8 cellular contexts compared by ENCODE assay signal in genomic region chr3:9397911-9398714, GRCh38. TPM values are rescaled to one million over a fixed set of nuclear protein-coding genes. Genes with fewer than 3 reads are reported as not detected.
A peak's percentile ranks its signal among the peaks of the same experiment; 100 is the strongest.
DNase-seq lines count a peak whose midpoint lies in the region; ATAC-seq lines count a peak whose summit lies in the region.

No MANE protein-coding gene starts in this region.

- H3K4me3 ChIP-seq in effector memory CD4-positive, alpha-beta T cell (ENCODE audit: insufficient read depth, low read depth, low read length, poor library complexity, severe bottlenecking): peak overlapping the region; percentile 97
- H3K4me3 ChIP-seq in mesodermal cell (ENCODE audit: extremely low read depth, insufficient read depth, low read length, poor library complexity, severe bottlenecking): peak overlapping the region; percentile 91

- ATAC-seq in stimulated activated naive CD8-positive, alpha-beta T cell treated with anti-CD3 and anti-CD28 coated beads, Interleukin-15, amount 100 ng/mL, for 72 hours: no peak
- no peak for ATAC-seq in HG03439 (IDR thresholded peaks at IDR 0.05; ENCODE audit: unreplicated experiment)
- no peak for ATAC-seq in HG03460 (IDR thresholded peaks at IDR 0.05; ENCODE audit: unreplicated experiment)

- no peaks in the 10 kb centered on the region for H3K9me3 ChIP-seq in effector memory CD4-positive, alpha-beta T cell (ENCODE audit: control insufficient read depth, low read length)
- H3K9me3 ChIP-seq in mesodermal cell (ENCODE audit: control insufficient read depth, low read length): no peaks in the 10 kb centered on the region

- peaks cover 31% of the 10 kb centered on the region for H3K4me1 ChIP-seq in effector memory CD4-positive, alpha-beta T cell (ENCODE audit: control insufficient read depth, insufficient read depth, low read length, poor library complexity, severe bottlenecking)
- peaks cover 18% of the 10 kb centered on the region for H3K4me1 ChIP-seq in mesodermal cell (ENCODE audit: control insufficient read depth, insufficient read depth, low read length, poor library complexity, severe bottlenecking)

- H3K36me3 ChIP-seq in effector memory CD4-positive, alpha-beta T cell (ENCODE audit: control insufficient read depth, insufficient read depth, low read length): no peaks in the 10 kb centered on the region
- H3K36me3 ChIP-seq in mesodermal cell (ENCODE audit: control insufficient read depth, insufficient read depth, low read length): peaks cover 24% of the 10 kb centered on the region

- WGBS in mesodermal cell (ENCODE audit: insufficient coverage in 2 of 2), 2 experiments: 0% methylated on average over 29 to 31 of the region's 46 CpGs

- no peaks in the 10 kb centered on the region for H3K27me3 ChIP-seq in effector memory CD4-positive, alpha-beta T cell (replicated peaks; ENCODE audit: control insufficient read depth, insufficient read depth, low read length, poor library complexity, severe bottlenecking)

- H3K27ac ChIP-seq in effector memory CD4-positive, alpha-beta T cell (ENCODE audit: insufficient read depth, low read length, poor library complexity, severe bottlenecking): peak overlapping the region; percentile 96
- H3K27ac ChIP-seq in mesodermal cell (ENCODE audit: low read depth, low read length, severe bottlenecking): peak overlapping the region; percentile 97

- peak overlapping the region; percentile 86 to 92 for H3K4me3 Mint-ChIP-seq in stimulated activated naive CD8-positive, alpha-beta T cell treated with anti-CD3 and anti-CD28 coated beads, Interleukin-15, amount 100 ng/mL, for 72 hours

- no peaks in the 10 kb centered on the region for H3K9me3 Mint-ChIP-seq in stimulated activated naive CD8-positive, alpha-beta T cell treated with anti-CD3 and anti-CD28 coated beads, Interleukin-15, amount 100 ng/mL, for 72 hours

- H3K27ac Mint-ChIP-seq in stimulated activated naive CD8-positive, alpha-beta T cell treated with anti-CD3 and anti-CD28 coated beads, Interleukin-15, amount 100 ng/mL, for 72 hours: peak overlapping the region; percentile 98 to 99

- H3K4me1 Mint-ChIP-seq in stimulated activated naive CD8-positive, alpha-beta T cell treated with anti-CD3 and anti-CD28 coated beads, Interleukin-15, amount 100 ng/mL, for 72 hours: peaks cover 64% of the 10 kb centered on the region

- H3K27me3 Mint-ChIP-seq in stimulated activated naive CD8-positive, alpha-beta T cell treated with anti-CD3 and anti-CD28 coated beads, Interleukin-15, amount 100 ng/mL, for 72 hours: no peaks in the 10 kb centered on the region

- DNase-seq in EH (ENCODE audit: low read depth) (peak; percentile 56), LoVo (ENCODE audit: low spot score) (peak; percentile 34)
- peak; percentile 16 to 23 for DNase-seq in activated CD4-positive, alpha-beta T cell treated with anti-CD3 and anti-CD28 coated beads, Interleukin-2, amount 50 U/mL, for 4 hours
- DNase-seq in effector memory CD4-positive, alpha-beta T cell: peak in 1 of 3 donors; percentile 21
- DNase-seq in stimulated activated naive CD8-positive, alpha-beta T cell treated with anti-CD3 and anti-CD28 coated beads, Interleukin-15, amount 100 ng/mL, for 72 hours: peak; percentile 46 to 50

RNA-seq across cellular contexts. Expression of gene SETD5, which starts 0.7 kb away (rescaled TPM):
- polyA plus RNA-seq in mesodermal cell (2013, experiment 1 of 2): 264 TPM
- 186 TPM for polyA plus RNA-seq in mesodermal cell (2013, experiment 2 of 2)

RNA-seq across cellular contexts. Expression of gene THUMPD3, which starts 35.3 kb away (rescaled TPM):
- polyA plus RNA-seq in mesodermal cell (2013, experiment 1 of 2): 44.3 TPM
- 47.6 TPM for polyA plus RNA-seq in mesodermal cell (2013, experiment 2 of 2)
